Comparison of ENCODE assay signal across 9 cellular contexts in genomic region chr11:6474423-6474792, GRCh38. TPM values are rescaled to one million over a fixed set of nuclear protein-coding genes. Genes with fewer than 3 reads are reported as not detected.
DNase-seq lines count a peak whose midpoint lies in the region; ATAC-seq and TF ChIP-seq lines count a peak whose summit lies in the region.
"Had no signal": no experiment of that assay in that cellular context is flagged by ENCODE, and none has a peak within 500 bp of the region (broad histone marks: within the 10 kb centered on the region; RNA-seq: fewer than 3 reads in every experiment).

No MANE protein-coding gene starts in this region.

- peak overlapping the region; percentile 55 for H3K9ac ChIP-seq in Karpas-422 (ENCODE audit: low read length)

- H3K36me3 ChIP-seq in Karpas-422 (ENCODE audit: insufficient read depth, low read length): peaks cover 4% of the 10 kb centered on the region; the same call in 1 of the 2 replicates
- peaks cover 0 to 27% (median 13%) of the 10 kb centered on the region in 3 experiments for H3K36me3 ChIP-seq in naive thymus-derived CD4-positive, alpha-beta T cell (ENCODE audit: control insufficient read depth in 2 of 3, insufficient read depth in 3 of 3, low read length in 3 of 3)

- intact Hi-C loops in naive thymus-derived CD4-positive, alpha-beta T cell (cut with micrococcal nuclease): loop anchor here in 1 of 2 donors (1.0 to 5.0 kb wide), 2 partner anchors 37 to 85 kb away; no protein-coding TSS in a partner anchor
- intact Hi-C loops in lower leg skin (cut with DNase I; ENCODE audit: low total_unique reads): no loop called here

- TF ChIP-seq POLR2A in lower leg skin (IDR thresholded peaks at IDR 0.05): no peak

- 24 to 31% methylated on average over 6 of the region's 6 CpGs for WGBS in lower leg skin, 2 donors

- H3K4me3 ChIP-seq in AG04450 (ENCODE audit: low read depth, low read length): peak overlapping the region; percentile 66
- peak overlapping the region; percentile 63; the same call in 1 of the 2 replicates for H3K4me3 ChIP-seq in Karpas-422 (ENCODE audit: low read length)
- peak overlapping the region; percentile 40 for H3K4me3 ChIP-seq in naive thymus-derived CD4-positive, alpha-beta T cell (ENCODE audit: low read length)
- H3K4me3 ChIP-seq in lower leg skin (ENCODE audit: low read depth, poor library complexity, severe bottlenecking): no peak overlapping the region

- peaks cover 0 to 21% (median 0%) of the 10 kb centered on the region in 5 donors for H3K36me3 Mint-ChIP-seq in naive thymus-derived CD4-positive, alpha-beta T cell

- peak overlapping the region; percentile 67 for H3K4me2 ChIP-seq in Karpas-422 (ENCODE audit: low read depth, low read length, poor library complexity, severe bottlenecking)

- no peaks in the 10 kb centered on the region for H3K9me2 ChIP-seq in Karpas-422 (replicated peaks; ENCODE audit: insufficient read depth, low read length)

- H3K9me3 ChIP-seq in AG04450 (ENCODE audit: control insufficient read depth, insufficient read depth, low read length) (no peaks in the 10 kb centered on the region; the same call in 1 of the 2 replicates), Karpas-422 (ENCODE audit: low read length) (no peaks in the 10 kb centered on the region)
- no peaks in the 10 kb centered on the region for H3K9me3 ChIP-seq in naive thymus-derived CD4-positive, alpha-beta T cell (ENCODE audit: control insufficient read depth in 2 of 3, low read length in 3 of 3)

- H3K9me3 Mint-ChIP-seq in naive thymus-derived CD4-positive, alpha-beta T cell: no peaks in the 10 kb centered on the region

- H2AFZ ChIP-seq in Karpas-422 (ENCODE audit: low read length): no peak overlapping the region

- no peak for TF ChIP-seq CTCF in AG04450 (IDR thresholded peaks at IDR 0.05; ENCODE audit: low read depth, low read length)
- no peak for TF ChIP-seq CTCF in lower leg skin (IDR thresholded peaks at IDR 0.05)

- peak overlapping the region in 8 of 9 donors; percentile 50 to 90 (median 84) for H3K27ac Mint-ChIP-seq in naive thymus-derived CD4-positive, alpha-beta T cell

- H3K27me3 ChIP-seq in AG04450 (ENCODE audit: control insufficient read depth, insufficient read depth, low read length) (no peaks in the 10 kb centered on the region), Karpas-422 (ENCODE audit: low read length) (no peaks in the 10 kb centered on the region)
- H3K27me3 ChIP-seq in naive thymus-derived CD4-positive, alpha-beta T cell (ENCODE audit: control insufficient read depth in 2 of 2, insufficient read depth in 2 of 2, low read length in 2 of 2): no peaks in the 10 kb centered on the region

- no peak for ATAC-seq in naive thymus-derived CD4-positive, alpha-beta T cell
- ATAC-seq in GM19035 (IDR thresholded peaks at IDR 0.05; ENCODE audit: unreplicated experiment) (no peak), GM18519 (IDR thresholded peaks at IDR 0.05; ENCODE audit: low FRiP score, unreplicated experiment) (no peak)

- peaks cover 0 to 10% (median 0%) of the 10 kb centered on the region in 5 donors for H3K27me3 Mint-ChIP-seq in naive thymus-derived CD4-positive, alpha-beta T cell

- CTCF ChIA-PET in AG04450 (lab: Charles Lee): interaction anchor here (0.8 to 5.0 kb wide), 4 partner anchors 31 to 1557 kb away, joined by 3 to 44 read pairs (median 6); no protein-coding TSS in a partner anchor
- CTCF ChIA-PET in naive thymus-derived CD4-positive, alpha-beta T cell (lab: Charles Lee): interaction anchor here (1.7 kb wide), 1 partner anchor 95 kb away, joined by 5 read pairs; no protein-coding TSS in a partner anchor

- H3K4me3 Mint-ChIP-seq in naive thymus-derived CD4-positive, alpha-beta T cell: peak overlapping the region; percentile 69 to 84 (median 79)

- H3K4me1 Mint-ChIP-seq in naive thymus-derived CD4-positive, alpha-beta T cell: peaks cover 18 to 37% (median 27%) of the 10 kb centered on the region in 7 donors

- peaks cover 3% of the 10 kb centered on the region; the same call in 1 of the 2 replicates for H4K20me1 ChIP-seq in Karpas-422 (ENCODE audit: insufficient read depth, low read depth, low read length)

- POLR2A ChIA-PET in AG04450 (lab: Yijun Ruan, JAX): interaction anchor here (1.7 to 2.3 kb wide), 2 partner anchors 55 to 155 kb away, joined by 3 to 9 read pairs; partner anchors contain the start of gene APBB1
- POLR2A ChIA-PET in naive thymus-derived CD4-positive, alpha-beta T cell (lab: Charles Lee): interaction anchor here (0.8 to 1.6 kb wide), 2 partner anchors 16 to 32 kb away, joined by 3 read pairs; no protein-coding TSS in a partner anchor

- H3K27ac ChIP-seq in AG04450 (ENCODE audit: low read depth, low read length) (peak overlapping the region; percentile 94), Karpas-422 (ENCODE audit: low read length) (no peak overlapping the region), cingulate gyrus (ENCODE audit: low read depth, low read length) (peak overlapping the region; percentile 85)
- H3K27ac ChIP-seq in naive thymus-derived CD4-positive, alpha-beta T cell (ENCODE audit: low read depth, low read length): peak overlapping the region; percentile 68

- DNase-seq in AG04450 (ENCODE audit: low read depth, low spot score) (no peak), Karpas-422 (no peak), lower leg skin (ENCODE audit: low spot score in 2 of 2) (no peak), AG20443 (ENCODE audit: low spot score) (no peak)
- no peak for DNase-seq in naive thymus-derived CD4-positive, alpha-beta T cell

- H3K4me1 ChIP-seq in Karpas-422 (ENCODE audit: low read length): peaks cover 14% of the 10 kb centered on the region
- peaks cover 7 to 11% of the 10 kb centered on the region in 2 donors for H3K4me1 ChIP-seq in naive thymus-derived CD4-positive, alpha-beta T cell (ENCODE audit: control insufficient read depth in 2 of 2, insufficient read depth in 2 of 2, low read length in 2 of 2)

- H3K79me2 ChIP-seq in Karpas-422 (ENCODE audit: low read length): peaks cover 4% of the 10 kb centered on the region

RNA-seq across cellular contexts. Expression of gene TRIM3, which starts 0.7 kb away (rescaled TPM):
- polyA plus RNA-seq in AG04450 (2011; rRNA removed): 10.5 and 11.7 TPM in 2 replicates
- polyA minus RNA-seq in AG04450 (2011; rRNA and poly(A)+ RNA removed): 10.9 and 15.3 TPM in 2 replicates
- 13.3 and 20.4 TPM in 2 replicates for total RNA-seq in Karpas-422 (2014; rRNA removed; shearing (Covaris generic); ENCODE audit: low replicate concordance)
- 10 to 100 TPM in 4 of 5 experiments, 1 to 10 TPM in 1; 8.1 to 20.7 (median 17.2) TPM for total RNA-seq in naive thymus-derived CD4-positive, alpha-beta T cell
- polyA plus RNA-seq in naive thymus-derived CD4-positive, alpha-beta T cell: 1 to 10 TPM; 1.6 to 4.2 TPM
- total RNA-seq in lower leg skin: 10 to 100 TPM; 19.2 to 24.1 (median 22.4) TPM

RNA-seq across cellular contexts. Expression of gene ARFIP2, which starts 6.7 kb away (rescaled TPM):
- polyA plus RNA-seq in AG04450 (2011; rRNA removed): 79.1 and 88.2 TPM in 2 replicates
- 60.1 and 62.3 TPM in 2 replicates for polyA minus RNA-seq in AG04450 (2011; rRNA and poly(A)+ RNA removed)
- total RNA-seq in Karpas-422 (2014; rRNA removed; shearing (Covaris generic); ENCODE audit: low replicate concordance): 36.3 and 49.7 TPM in 2 replicates
- total RNA-seq in naive thymus-derived CD4-positive, alpha-beta T cell: 10 to 100 TPM; 48.6 to 63.4 (median 53.8) TPM
- 10 to 100 TPM; 35.7 to 45.7 TPM for polyA plus RNA-seq in naive thymus-derived CD4-positive, alpha-beta T cell
- total RNA-seq in lower leg skin: 10 to 100 TPM; 56.6 to 77.5 (median 63.9) TPM

RNA-seq across cellular contexts. Expression of gene TIMM10B, which starts 6.9 kb away (rescaled TPM):
- 26.7 and 33.1 TPM in 2 replicates for polyA plus RNA-seq in AG04450 (2011; rRNA removed)
- polyA minus RNA-seq in AG04450 (2011; rRNA and poly(A)+ RNA removed): 17.5 and 25.6 TPM in 2 replicates
- total RNA-seq in Karpas-422 (2014; rRNA removed; shearing (Covaris generic); ENCODE audit: low replicate concordance): 36.3 and 57.2 TPM in 2 replicates
- total RNA-seq in naive thymus-derived CD4-positive, alpha-beta T cell: 10 to 100 TPM; 39.3 to 68.4 (median 59.2) TPM
- polyA plus RNA-seq in naive thymus-derived CD4-positive, alpha-beta T cell: 10 to 100 TPM; 32.8 to 38.8 TPM
- 10 to 100 TPM; 20.1 to 28.0 (median 21.9) TPM for total RNA-seq in lower leg skin

RNA-seq across cellular contexts. Expression of gene DNHD1, which starts 22.7 kb away (rescaled TPM):
- 2.2 and 3.1 TPM in 2 replicates for polyA plus RNA-seq in AG04450 (2011; rRNA removed)
- 8.4 and 8.9 TPM in 2 replicates for polyA minus RNA-seq in AG04450 (2011; rRNA and poly(A)+ RNA removed)
- total RNA-seq in Karpas-422 (2014; rRNA removed; shearing (Covaris generic); ENCODE audit: low replicate concordance): 40.3 and 53.5 TPM in 2 replicates
- 10 to 100 TPM; 24.0 to 65.8 (median 62.2) TPM for total RNA-seq in naive thymus-derived CD4-positive, alpha-beta T cell
- polyA plus RNA-seq in naive thymus-derived CD4-positive, alpha-beta T cell: 1 to 10 TPM in 1 of 2 donors, under 1 TPM in 1; 0.90 to 2.8 TPM
- 10 to 100 TPM in 2 of 4 donors, 1 to 10 TPM in 2; 5.9 to 13.6 (median 8.4) TPM for total RNA-seq in lower leg skin

RNA-seq across cellular contexts. Expression of gene HPX, which starts 33.6 kb away (rescaled TPM):
- polyA plus RNA-seq in AG04450 (2011; rRNA removed): 0.32 and 0.67 TPM in 2 replicates
- 1.0 and 2.1 TPM in 2 replicates for polyA minus RNA-seq in AG04450 (2011; rRNA and poly(A)+ RNA removed)
- total RNA-seq in Karpas-422 (2014; rRNA removed; shearing (Covaris generic); ENCODE audit: low replicate concordance): 0.22 TPM in 1 of 2 replicates, not detected in the other
- 1 to 10 TPM in 4 of 5 experiments, under 1 TPM in 1; 0.56 to 7.0 (median 1.7) TPM for total RNA-seq in naive thymus-derived CD4-positive, alpha-beta T cell
- polyA plus RNA-seq in naive thymus-derived CD4-positive, alpha-beta T cell: not detected
- 1 to 10 TPM in 3 of 4 donors, under 1 TPM in 1; 0.42 to 1.2 (median 1.1) TPM for total RNA-seq in lower leg skin
- total RNA-seq: lung microvascular endothelial cell had no signal
